24 cellular contexts compared by ENCODE assay signal in genomic region chr13:106603568-106603967, GRCh38.
"Had no signal": no experiment of that assay in that cellular context is flagged by ENCODE, and none has a peak within 500 bp of the region (broad histone marks: within the 10 kb centered on the region; RNA-seq: fewer than 3 reads in every experiment).

No MANE protein-coding gene starts in this region.

- H3K27me3 ChIP-seq: ovary, right atrium auricular region, right lobe of liver, stomach, tibial nerve, upper lobe of right lung had no signal

- H3K4me2 ChIP-seq: smooth muscle cell had no signal

- FAIRE-seq: islet of Langerhans, kidney, urothelium cell line had no signal

- H3K36me3 ChIP-seq: left ventricle myocardium inferior, ovary, right atrium auricular region, right lobe of liver, stomach, thoracic aorta, tibial nerve, upper lobe of right lung had no signal

- ATAC-seq: naive thymus-derived CD4-positive, alpha-beta T cell; natural killer cell treated with Interleukin-12 subunit alpha and Interleukin-12 subunit beta and Interleukin-15 and Interleukin-18, amount 100 ng/mL, for 72 hours; right lobe of liver; stimulated activated memory B cell treated with anti-CD40 and anti-IgM and Interleukin-4, amounts not matched to agents 10 μg/mL and 1 μg/mL and 100 μg/mL, for 72 hours; stimulated activated naive CD8-positive, alpha-beta T cell treated with anti-CD3 and anti-CD28 coated beads, Interleukin-15, Interleukin-2, amounts not matched to agents 100 U/mL and 50 U/mL, for 24 hours; upper lobe of right lung had no signal

- H3K4me1 ChIP-seq: right atrium auricular region, right lobe of liver had no signal

- DNase-seq: head of caudate nucleus; hypothalamus; immature natural killer cell; kidney; left ventricle myocardium inferior; naive thymus-derived CD4-positive, alpha-beta T cell; ovary; right lobe of liver; stimulated activated CD4-positive, alpha-beta T cell treated with anti-CD3 and anti-CD28 coated beads, Interleukin-1b, Interleukin-23, amount 100 ng/mL, for 48 hours; stimulated activated CD4-positive, alpha-beta T cell treated with anti-CD3 and anti-CD28 coated beads, Interleukin-2, amount 100 ng/mL, for 48 hours; stimulated activated CD4-positive, alpha-beta T cell treated with anti-CD3 and anti-CD28 coated beads, Interleukin-4, amount 100 ng/mL, for 4 hours; stimulated activated CD8-positive, alpha-beta memory T cell treated with anti-CD3 and anti-CD28 coated beads, Interleukin-4, amount 100 ng/mL, for 48 hours; stimulated activated naive CD8-positive, alpha-beta T cell treated with anti-CD3 and anti-CD28 coated beads, Interleukin-15, Interleukin-2, amounts not matched to agents 100 U/mL and 50 U/mL, for 24 hours; stomach; upper lobe of right lung had no signal

- H3K4me3 ChIP-seq: left ventricle myocardium inferior, lung, ovary, right atrium auricular region, right lobe of liver, smooth muscle cell, stomach, thoracic aorta, tibial nerve, upper lobe of right lung had no signal

- H3K9me3 ChIP-seq: left ventricle myocardium inferior, ovary, right atrium auricular region, right lobe of liver, stomach, thoracic aorta, tibial nerve, upper lobe of right lung had no signal

- H3K27ac ChIP-seq: left ventricle myocardium inferior, ovary, right atrium auricular region, right lobe of liver, stomach, thoracic aorta, tibial nerve, upper lobe of right lung had no signal
